Comparison of ENCODE assay signal across 8 cellular contexts in genomic region chr12:81329088-81329487, GRCh38.
DNase-seq lines count a peak whose midpoint lies in the region; ATAC-seq and TF ChIP-seq lines count a peak whose summit lies in the region.

No MANE protein-coding gene starts in this region.

- no peaks in the 10 kb centered on the region for H3K36me3 ChIP-seq in A673 (ENCODE audit: insufficient read depth, low read length, poor library complexity, severe bottlenecking)
- no peaks in the 10 kb centered on the region for H3K36me3 ChIP-seq in prostate gland

- no peaks in the 10 kb centered on the region for H3K27me3 Mint-ChIP-seq in WTC11 (ENCODE audit: low read depth)

- no peaks in the 10 kb centered on the region for H3K36me3 Mint-ChIP-seq in WTC11

- TF ChIP-seq CTCF in A673 (conservative IDR thresholded peaks at IDR 0.05; ENCODE audit: low read depth, low read length) (peak; percentile 54), WTC11 (IDR thresholded peaks at IDR 0.05) (peak; percentile 81), dorsolateral prefrontal cortex (IDR thresholded peaks at IDR 0.05 in 54 of 56, conservative IDR thresholded peaks at IDR 0.05 in 2 of 56; ENCODE audit: low read depth in 1 of 56, partially characterized antibody in 56 of 56) (peak in 20 of 56 donors; percentile 5 to 42 (median 19)), prostate gland (IDR thresholded peaks at IDR 0.05) (no peak)

- H3K4me3 ChIP-seq in A673 (ENCODE audit: low read depth, low read length, poor library complexity, severe bottlenecking) (no peak overlapping the region), dorsolateral prefrontal cortex (no peak overlapping the region), prostate gland (no peak overlapping the region)

- H3K27ac ChIP-seq in A673 (ENCODE audit: low read depth, low read length, poor library complexity, severe bottlenecking) (no peak overlapping the region), dorsolateral prefrontal cortex (peak overlapping the region in 18 of 59 donors; percentile 3 to 91 (median 43)), prostate gland (no peak overlapping the region)

- no TSS peak for BruUV-seq in A673 (replicated peaks; lab: Mats Ljungman, UMichigan)

- POLR2A ChIA-PET in A673 (lab: Charles Lee; ENCODE audit: low non-redundant PET) = no interaction called here
- POLR2A ChIA-PET in WTC11 (lab: Charles Lee) = no interaction called here

- intact Hi-C loops in A673 (cut with micrococcal nuclease; ENCODE audit: unreplicated experiment) = no loop called here
- intact Hi-C loops in dorsolateral prefrontal cortex (cut with DNase I) = no loop called here
- intact Hi-C loops in prostate gland (cut with DNase I) = no loop called here

- H3K4me3 Mint-ChIP-seq in WTC11 = no peak overlapping the region

- H3K27ac Mint-ChIP-seq in WTC11 = no peak overlapping the region

- peak; percentile 76 for ATAC-seq in GM19023 (IDR thresholded peaks at IDR 0.05; ENCODE audit: unreplicated experiment)
- peak; percentile 70 for ATAC-seq in HG03439 (IDR thresholded peaks at IDR 0.05; ENCODE audit: unreplicated experiment)
- peak; percentile 90 for ATAC-seq in WTC11

- H3K9me3 Mint-ChIP-seq in WTC11 = no peaks in the 10 kb centered on the region

- H3K27me3 ChIP-seq in A673 (replicated peaks; ENCODE audit: insufficient read depth, low read depth, low read length, poor library complexity) (no peaks in the 10 kb centered on the region), dorsolateral prefrontal cortex (no peaks in the 10 kb centered on the region), prostate gland (replicated peaks; ENCODE audit: insufficient read depth) (no peaks in the 10 kb centered on the region)

- DNase-seq in A673 (ENCODE audit: low spot score) = peak; percentile 57
- peak; percentile 55 for DNase-seq in WTC11 (ENCODE audit: low spot score)
- DNase-seq in stromal cell of bone marrow (ENCODE audit: low read depth) = peak; percentile 9
- no peak for DNase-seq in dorsolateral prefrontal cortex
- DNase-seq in NCI-H1436 treated with DMSO at 0.1 percent for 48 hours (lab: John Stamatoyannopoulos, UW) = no peak
- no peak for DNase-seq in prostate gland (ENCODE audit: low spot score)

- H3K4me1 ChIP-seq in A673 (ENCODE audit: insufficient read depth, low read length, poor library complexity, severe bottlenecking) = peaks cover 3% of the 10 kb centered on the region
- no peaks in the 10 kb centered on the region for H3K4me1 ChIP-seq in prostate gland (replicated peaks)

- peaks cover 5% of the 10 kb centered on the region for H3K4me1 Mint-ChIP-seq in WTC11

- H3K9me3 ChIP-seq in A673 (ENCODE audit: low read depth, low read length, poor library complexity, severe bottlenecking) = no peaks in the 10 kb centered on the region
- no peaks in the 10 kb centered on the region for H3K9me3 ChIP-seq in prostate gland

- no peak for TF ChIP-seq POLR2A in prostate gland (IDR thresholded peaks at IDR 0.05)

- WGBS in prostate gland = 84% methylated on average over 2 of the region's 2 CpGs

- CTCF ChIA-PET in A673 (lab: Charles Lee) = no interaction called here
- CTCF ChIA-PET in WTC11 (lab: Charles Lee) = interaction anchor here (0.5 to 1.9 kb wide), 4 partner anchors 10 to 621 kb away, joined by 3 to 13 read pairs (median 8); no protein-coding TSS in a partner anchor

TF ChIP-seq in WTC11, 78 proteins besides CTCF, POLR2A, EP300 and RAD21:
- TF ChIP-seq USF2 (CRISPR knock-in tag; IDR thresholded peaks at IDR 0.05) (no peak), ZNF416 (CRISPR knock-in tag; IDR thresholded peaks at IDR 0.05) (no peak), CDX4 (CRISPR knock-in tag; IDR thresholded peaks at IDR 0.05; ENCODE audit: borderline replicate concordance) (no peak), ATF1 (CRISPR knock-in tag; IDR thresholded peaks at IDR 0.05) (no peak), AFF4 (CRISPR knock-in tag; IDR thresholded peaks at IDR 0.05; ENCODE audit: borderline replicate concordance) (no peak), HMGXB4 (CRISPR knock-in tag; IDR thresholded peaks at IDR 0.05) (no peak), OVOL2 (CRISPR knock-in tag; IDR thresholded peaks at IDR 0.05; ENCODE audit: borderline replicate concordance) (no peak), ZMAT4 (CRISPR knock-in tag; IDR thresholded peaks at IDR 0.05) (no peak), TEAD1 (CRISPR knock-in tag; IDR thresholded peaks at IDR 0.05) (no peak), PRRX2 (CRISPR knock-in tag; IDR thresholded peaks at IDR 0.05) (no peak), PREB (CRISPR knock-in tag; IDR thresholded peaks at IDR 0.05; ENCODE audit: borderline replicate concordance) (no peak)
TF ChIP-seq in WTC11: peak in this region for 0.

Comparison
In these comparisons a context has a peak if more than half of its experiments do, and no peak if none do; other contexts are left out.
1. DNase-seq: peak in A673 (single experiment), WTC11 (single experiment) and stromal cell of bone marrow (single experiment); none in dorsolateral prefrontal cortex (0 of 10), NCI-H1436 treated with DMSO at 0.1 percent for 48 hours (single experiment) and prostate gland (single experiment).
2. CTCF ChIP-seq: peak in A673 (single experiment) and WTC11 (single experiment); none in prostate gland (0 of 4).
3. Peak in every context shown above with its lines, with median percentiles within 50 percentile points of each other: ATAC-seq.